In genomic region chr11:1706634-1707400, GRCh38 we compare ENCODE assay signal across 10 cellular contexts. TPM values are rescaled to one million over a fixed set of nuclear protein-coding genes. Genes with fewer than 3 reads are reported as not detected.
A peak's percentile ranks its signal among the peaks of the same experiment; 100 is the strongest.
DNase-seq lines count a peak whose midpoint lies in the region; ATAC-seq, FAIRE-seq and TF ChIP-seq lines count a peak whose summit lies in the region.
"Had no signal": no experiment of that assay in that cellular context is flagged by ENCODE, and none has a peak within 500 bp of the region (broad histone marks: within the 10 kb centered on the region; RNA-seq: fewer than 3 reads in every experiment).

No MANE protein-coding gene starts in this region.

- no peaks in the 10 kb centered on the region for H3K9me3 ChIP-seq in smooth muscle cell (replicated peaks; ENCODE audit: low read depth)

- peaks cover 4% of the 10 kb centered on the region for H3K9me3 Mint-ChIP-seq in activated CD4-positive, alpha-beta T cell treated with anti-CD3 and anti-CD28 coated beads, Interleukin-2, amount 10 ng/mL, durations not matched to agents 24 days and 14 days

- FAIRE-seq in frontal cortex (lab: Jason Lieb, UNC): no peak

- H3F3A ChIP-seq in smooth muscle cell (ENCODE audit: low read depth): peaks cover 23% of the 10 kb centered on the region

- H3K27me3 ChIP-seq in smooth muscle cell (ENCODE audit: low read depth): no peaks in the 10 kb centered on the region

- DNase-seq in activated CD4-positive, alpha-beta T cell treated with anti-CD3 and anti-CD28 coated beads, Interleukin-2, amount 10 ng/mL, durations not matched to agents 24 days and 14 days: peak; percentile 72
- no peak for DNase-seq in activated CD4-positive, alpha-beta T cell treated with anti-CD3 and anti-CD28 coated beads for 4 hours
- DNase-seq in NCI-H460 (ENCODE audit: extremely low read depth, low read depth): peak; percentile 17
- DNase-seq in smooth muscle cell (lab: John Stamatoyannopoulos, UW; ENCODE audit: unreplicated experiment): no peak
- DNase-seq in stimulated activated naive CD4-positive, alpha-beta T cell (lab: John Stamatoyannopoulos, UW): no peak
- no peak for DNase-seq in frontal cortex (ENCODE audit: low spot score in 2 of 2)

- H3K4me3 Mint-ChIP-seq in activated CD4-positive, alpha-beta T cell treated with anti-CD3 and anti-CD28 coated beads, Interleukin-2, amount 10 ng/mL, durations not matched to agents 24 days and 14 days: no peak overlapping the region

- H3K36me3 Mint-ChIP-seq in activated CD4-positive, alpha-beta T cell treated with anti-CD3 and anti-CD28 coated beads, Interleukin-2, amount 10 ng/mL, durations not matched to agents 24 days and 14 days (ENCODE audit: low read depth): no peaks in the 10 kb centered on the region

- H3K27me3 Mint-ChIP-seq in activated CD4-positive, alpha-beta T cell treated with anti-CD3 and anti-CD28 coated beads, Interleukin-2, amount 10 ng/mL, durations not matched to agents 24 days and 14 days: peaks cover 13% of the 10 kb centered on the region

- intact Hi-C loops in activated CD4-positive, alpha-beta T cell treated with anti-CD3 and anti-CD28 coated beads, Interleukin-2, amount 10 ng/mL, durations not matched to agents 24 days and 14 days (cut with micrococcal nuclease): no loop called here

- no peaks in the 10 kb centered on the region for H4K20me1 ChIP-seq in smooth muscle cell (ENCODE audit: low read depth)

- no peaks in the 10 kb centered on the region for H3K36me3 ChIP-seq in smooth muscle cell (ENCODE audit: low read depth)

- H3K9ac ChIP-seq in smooth muscle cell (ENCODE audit: low read depth): no peak overlapping the region

- H3K4me2 ChIP-seq in smooth muscle cell: peak overlapping the region; percentile 79

- TF ChIP-seq CTCF in smooth muscle cell (IDR thresholded peaks at IDR 0.05; ENCODE audit: borderline replicate concordance, insufficient read depth, poor library complexity, severe bottlenecking): peak; percentile 34

- ATAC-seq in esophagus mucosa (peak; percentile 60), GM18868 (IDR thresholded peaks at IDR 0.05; ENCODE audit: unreplicated experiment) (no peak)

- H3K4me3 ChIP-seq in smooth muscle cell: no peak overlapping the region

- peak overlapping the region; percentile 85 for H3K27ac ChIP-seq in smooth muscle cell (ENCODE audit: low read depth)

- H2AFZ ChIP-seq in smooth muscle cell (ENCODE audit: low read depth): no peak overlapping the region

- peaks cover 8% of the 10 kb centered on the region for H3K4me1 ChIP-seq in smooth muscle cell (ENCODE audit: low read depth)

- 81% methylated on average over 17 of the region's 17 CpGs for WGBS in smooth muscle cell (ENCODE audit: low lambda C conversion rate)

- H3K79me2 ChIP-seq in smooth muscle cell (ENCODE audit: low read depth): no peaks in the 10 kb centered on the region

- H3K27ac Mint-ChIP-seq in activated CD4-positive, alpha-beta T cell treated with anti-CD3 and anti-CD28 coated beads, Interleukin-2, amount 10 ng/mL, durations not matched to agents 24 days and 14 days: no peak overlapping the region

- H3K4me1 Mint-ChIP-seq in activated CD4-positive, alpha-beta T cell treated with anti-CD3 and anti-CD28 coated beads, Interleukin-2, amount 10 ng/mL, durations not matched to agents 24 days and 14 days: no peaks in the 10 kb centered on the region

RNA-seq across cellular contexts. Expression of gene KRTAP5-6, which starts 9.8 kb away (rescaled TPM):
- total RNA-seq in activated CD4-positive, alpha-beta T cell treated with anti-CD3 and anti-CD28 coated beads, Interleukin-2, amount 10 ng/mL, durations not matched to agents 24 days and 14 days: not detected in 2 replicates
- not detected in 2 replicates for total RNA-seq in NCI-H460 (2014; rRNA removed; shearing (Covaris generic))
- polyA plus RNA-seq in NCI-H460 (2014; cell fraction: nucleus; rRNA removed): not detected in 2 replicates
- not detected for total RNA-seq in esophagus mucosa
- not detected in 2 replicates for total RNA-seq in smooth muscle cell
- not detected in 2 replicates for polyA plus RNA-seq in smooth muscle cell
- not detected for total RNA-seq in frontal cortex
- total RNA-seq: renal cortical epithelial cell, subcutaneous adipose tissue had no signal

RNA-seq across cellular contexts. Expression of gene IFITM10, which starts 43.6 kb away (rescaled TPM):
- 0.12 and 0.14 TPM in 2 replicates for total RNA-seq in activated CD4-positive, alpha-beta T cell treated with anti-CD3 and anti-CD28 coated beads, Interleukin-2, amount 10 ng/mL, durations not matched to agents 24 days and 14 days
- 0.49 and 1.0 TPM in 2 replicates for total RNA-seq in NCI-H460 (2014; rRNA removed; shearing (Covaris generic))
- 1.0 and 2.1 TPM in 2 replicates for polyA plus RNA-seq in NCI-H460 (2014; cell fraction: nucleus; rRNA removed)
- total RNA-seq in esophagus mucosa (0.96 TPM), smooth muscle cell (0.49 and 2.5 TPM in 2 replicates), frontal cortex (0.41 TPM)
- 2.2 and 4.2 TPM in 2 replicates for polyA plus RNA-seq in smooth muscle cell

RNA-seq across cellular contexts. Expression of gene CTSD, which starts 56.9 kb away (rescaled TPM):
- 59.8 and 66.1 TPM in 2 replicates for total RNA-seq in activated CD4-positive, alpha-beta T cell treated with anti-CD3 and anti-CD28 coated beads, Interleukin-2, amount 10 ng/mL, durations not matched to agents 24 days and 14 days
- 358 and 367 TPM in 2 replicates for total RNA-seq in NCI-H460 (2014; rRNA removed; shearing (Covaris generic))
- polyA plus RNA-seq in NCI-H460 (2014; cell fraction: nucleus; rRNA removed): 457 and 466 TPM in 2 replicates
- total RNA-seq in esophagus mucosa (583 TPM), smooth muscle cell (101 and 123 TPM in 2 replicates), frontal cortex (22.0 TPM)
- polyA plus RNA-seq in smooth muscle cell: 301 and 310 TPM in 2 replicates

Comparison
In these comparisons a context has a peak if more than half of its experiments do, and no peak if none do; other contexts are left out.
1. DNase-seq: peak in activated CD4-positive, alpha-beta T cell treated with anti-CD3 and anti-CD28 coated beads, Interleukin-2, amount 10 ng/mL, durations not matched to agents 24 days and 14 days (single experiment) and NCI-H460 (single experiment); none in activated CD4-positive, alpha-beta T cell treated with anti-CD3 and anti-CD28 coated beads for 4 hours (0 of 2), smooth muscle cell (single experiment), stimulated activated naive CD4-positive, alpha-beta T cell (0 of 6) and frontal cortex (0 of 2).